Comparison of ENCODE assay signal across 28 cellular contexts in genomic region chr6:1229808-1230207, GRCh38.
"Had no signal": no experiment of that assay in that cellular context is flagged by ENCODE, and none has a peak within 500 bp of the region (broad histone marks: within the 10 kb centered on the region; RNA-seq: fewer than 3 reads in every experiment).

No MANE protein-coding gene starts in this region.

- H3K36me3 Mint-ChIP-seq: stimulated activated effector memory CD8-positive, alpha-beta T cell treated with anti-CD3 and anti-CD28 coated beads, Interleukin-12 subunit alpha, Interleukin-12 subunit beta, amount 100 ng/mL, for 72 hours; stimulated activated memory B cell treated with anti-CD40 and anti-IgM and Interleukin-4, amounts not matched to agents 10 μg/mL and 1 μg/mL and 100 μg/mL, for 72 hours; stimulated activated naive B cell treated with anti-CD40 and anti-IgM and Interleukin-4, amounts not matched to agents 10 μg/mL and 1 μg/mL and 100 μg/mL, for 72 hours; type B pancreatic cell had no signal

- DNase-seq: stimulated activated CD4-positive, alpha-beta T cell treated with anti-CD3 and anti-CD28 coated beads, Interleukin-2, amount 100 ng/mL, for 48 hours; stimulated activated CD4-positive, alpha-beta T cell treated with anti-CD3 and anti-CD28 coated beads, Interleukin-4, amount 100 ng/mL, for 1 hour; stimulated activated CD4-positive, alpha-beta T cell treated with anti-CD3 and anti-CD28 coated beads, Interleukin-4, amount 100 ng/mL, for 24 hours; stimulated activated CD4-positive, alpha-beta T cell treated with anti-CD3 and anti-CD28 coated beads, Interleukin-4, amount 100 ng/mL, for 4 hours; stimulated activated CD8-positive, alpha-beta memory T cell treated with anti-CD3 and anti-CD28 coated beads, Interleukin-4, amount 100 ng/mL, for 48 hours; stimulated activated naive B cell treated with anti-CD40 and anti-IgM and Interleukin-4, amounts not matched to agents 10 μg/mL and 1 μg/mL and 100 μg/mL, for 72 hours; stimulated activated naive CD4-positive, alpha-beta T cell; stimulated activated naive CD4-positive, alpha-beta T cell treated with Interleukin-2 at 50 U/mL for 16 hours; stimulated activated naive CD8-positive, alpha-beta T cell treated with anti-CD3 and anti-CD28 coated beads, Interleukin-15, amount 100 ng/mL, for 72 hours; stimulated activated naive CD8-positive, alpha-beta T cell treated with anti-CD3 and anti-CD28 coated beads, Interleukin-15, Interleukin-2, amounts not matched to agents 100 U/mL and 50 U/mL, for 24 hours; stomach; substantia nigra; testis; tibial artery; transverse colon; trophoblast cell; upper lobe of right lung; uterus had no signal

- H3K4me1 Mint-ChIP-seq: stimulated activated effector memory CD8-positive, alpha-beta T cell treated with anti-CD3 and anti-CD28 coated beads, Interleukin-12 subunit alpha, Interleukin-12 subunit beta, amount 100 ng/mL, for 72 hours; stimulated activated memory B cell treated with anti-CD40 and anti-IgM and Interleukin-4, amounts not matched to agents 10 μg/mL and 1 μg/mL and 100 μg/mL, for 72 hours; stimulated activated naive CD8-positive, alpha-beta T cell treated with anti-CD3 and anti-CD28 coated beads, Interleukin-15, amount 100 ng/mL, for 72 hours had no signal

- H3K9me3 ChIP-seq: stomach, suprapubic skin, testis, thoracic aorta, tibial artery, tibial nerve, transverse colon, upper lobe of left lung, upper lobe of right lung, uterus, vagina had no signal

- H3K27ac ChIP-seq: stomach, suprapubic skin, testis, thoracic aorta, tibial artery, tibial nerve, transverse colon, upper lobe of left lung, upper lobe of right lung, uterus, vagina had no signal

- H3K27me3 ChIP-seq: stomach, testis, tibial artery, tibial nerve, transverse colon, upper lobe of left lung, upper lobe of right lung, uterus, vagina had no signal

- H3K4me3 ChIP-seq: stomach, suprapubic skin, testis, thoracic aorta, tibial artery, tibial nerve, transverse colon, upper lobe of left lung, upper lobe of right lung, uterus, vagina had no signal

- ATAC-seq: stimulated activated effector memory CD8-positive, alpha-beta T cell treated with anti-CD3 and anti-CD28 coated beads, Interleukin-12 subunit alpha, Interleukin-12 subunit beta, amount 100 ng/mL, for 72 hours; stimulated activated memory B cell treated with anti-CD40 and anti-IgM and Interleukin-4, amounts not matched to agents 10 μg/mL and 1 μg/mL and 100 μg/mL, for 72 hours; stimulated activated naive B cell treated with anti-CD40 and anti-IgM and Interleukin-4, amounts not matched to agents 10 μg/mL and 1 μg/mL and 100 μg/mL, for 72 hours; stimulated activated naive CD8-positive, alpha-beta T cell treated with anti-CD3 and anti-CD28 coated beads, Interleukin-15, amount 100 ng/mL, for 72 hours; stimulated activated naive CD8-positive, alpha-beta T cell treated with anti-CD3 and anti-CD28 coated beads, Interleukin-15, Interleukin-2, amounts not matched to agents 100 U/mL and 50 U/mL, for 24 hours; upper lobe of right lung had no signal

- FAIRE-seq: urothelium cell line had no signal

- H3K27ac Mint-ChIP-seq: stimulated activated effector memory CD8-positive, alpha-beta T cell treated with anti-CD3 and anti-CD28 coated beads, Interleukin-12 subunit alpha, Interleukin-12 subunit beta, amount 100 ng/mL, for 72 hours; stimulated activated memory B cell treated with anti-CD40 and anti-IgM and Interleukin-4, amounts not matched to agents 10 μg/mL and 1 μg/mL and 100 μg/mL, for 72 hours; stimulated activated naive B cell treated with anti-CD40 and anti-IgM and Interleukin-4, amounts not matched to agents 10 μg/mL and 1 μg/mL and 100 μg/mL, for 72 hours; stimulated activated naive CD8-positive, alpha-beta T cell treated with anti-CD3 and anti-CD28 coated beads, Interleukin-15, Interleukin-2, amounts not matched to agents 100 ng/mL and 50 ng/mL, for 24 hours; type B pancreatic cell had no signal

- H3K4me1 ChIP-seq: testis, tibial artery, transverse colon, upper lobe of left lung, upper lobe of right lung, uterus, vagina had no signal

- H3K4me3 Mint-ChIP-seq: stimulated activated effector memory CD8-positive, alpha-beta T cell treated with anti-CD3 and anti-CD28 coated beads, Interleukin-12 subunit alpha, Interleukin-12 subunit beta, amount 100 ng/mL, for 72 hours; stimulated activated memory B cell treated with anti-CD40 and anti-IgM and Interleukin-4, amounts not matched to agents 10 μg/mL and 1 μg/mL and 100 μg/mL, for 72 hours; stimulated activated naive B cell treated with anti-CD40 and anti-IgM and Interleukin-4, amounts not matched to agents 10 μg/mL and 1 μg/mL and 100 μg/mL, for 72 hours; stimulated activated naive CD8-positive, alpha-beta T cell treated with anti-CD3 and anti-CD28 coated beads, Interleukin-15, amount 100 ng/mL, for 72 hours; stimulated activated naive CD8-positive, alpha-beta T cell treated with anti-CD3 and anti-CD28 coated beads, Interleukin-15, Interleukin-2, amounts not matched to agents 100 ng/mL and 50 ng/mL, for 24 hours; type B pancreatic cell had no signal

- H3K9me3 Mint-ChIP-seq: stimulated activated effector memory CD8-positive, alpha-beta T cell treated with anti-CD3 and anti-CD28 coated beads, Interleukin-12 subunit alpha, Interleukin-12 subunit beta, amount 100 ng/mL, for 72 hours; stimulated activated memory B cell treated with anti-CD40 and anti-IgM and Interleukin-4, amounts not matched to agents 10 μg/mL and 1 μg/mL and 100 μg/mL, for 72 hours; stimulated activated naive B cell treated with anti-CD40 and anti-IgM and Interleukin-4, amounts not matched to agents 10 μg/mL and 1 μg/mL and 100 μg/mL, for 72 hours; stimulated activated naive CD8-positive, alpha-beta T cell treated with anti-CD3 and anti-CD28 coated beads, Interleukin-15, amount 100 ng/mL, for 72 hours; stimulated activated naive CD8-positive, alpha-beta T cell treated with anti-CD3 and anti-CD28 coated beads, Interleukin-15, Interleukin-2, amounts not matched to agents 100 ng/mL and 50 ng/mL, for 24 hours; type B pancreatic cell had no signal

- H3K36me3 ChIP-seq: stomach, suprapubic skin, thoracic aorta, tibial artery, tibial nerve, transverse colon, upper lobe of left lung, upper lobe of right lung, uterus, vagina had no signal
